In genomic region chr4:26141916-26142638, GRCh38 we compare ENCODE assay signal across 8 cellular contexts.
DNase-seq lines count a peak whose midpoint lies in the region; ATAC-seq and TF ChIP-seq lines count a peak whose summit lies in the region.

No MANE protein-coding gene starts in this region.

- H3K9me3 Mint-ChIP-seq in chondrocyte (ENCODE audit: low read depth): no peaks in the 10 kb centered on the region

- H3K27ac Mint-ChIP-seq in chondrocyte (ENCODE audit: unreplicated experiment): peak overlapping the region; percentile 94

- peak overlapping the region; percentile 3 for H3K4me3 Mint-ChIP-seq in chondrocyte (ENCODE audit: unreplicated experiment)

- peaks cover 47% of the 10 kb centered on the region for H3K4me1 Mint-ChIP-seq in chondrocyte (ENCODE audit: low read depth)

- no peaks in the 10 kb centered on the region for H3K36me3 Mint-ChIP-seq in chondrocyte (ENCODE audit: low read depth)

- ATAC-seq in GM18858 (IDR thresholded peaks at IDR 0.05; ENCODE audit: unreplicated experiment) (peak; percentile 74), HG03354 (IDR thresholded peaks at IDR 0.05; ENCODE audit: poor library complexity, severe bottlenecking, unreplicated experiment) (peak; percentile 48), GM19467 (IDR thresholded peaks at IDR 0.05; ENCODE audit: unreplicated experiment) (no peak), GM21360 (IDR thresholded peaks at IDR 0.05; ENCODE audit: unreplicated experiment) (no peak)

- no peaks in the 10 kb centered on the region for H3K27me3 Mint-ChIP-seq in chondrocyte (ENCODE audit: low read depth)

- DNase-seq in chondrocyte (ENCODE audit: low spot score) (no peak), non-pigmented ciliary epithelial cell (ENCODE audit: low read depth) (peak; percentile 23), OCI-M2 (lab: John Stamatoyannopoulos, UW; ENCODE audit: unreplicated experiment) (no peak)
- no peak for DNase-seq in effector CD4-positive, alpha-beta T cell

- no peak for TF ChIP-seq CTCF in chondrocyte (IDR thresholded peaks at IDR 0.05)

Comparison
In these comparisons a context has a peak if more than half of its experiments do, and no peak if none do; other contexts are left out.
1. ATAC-seq: peak in GM18858 (single experiment) and HG03354 (single experiment); none in GM19467 (single experiment) and GM21360 (single experiment).